ENCODE assay signal across 19 cellular contexts in genomic region chr10:114346176-114347031, GRCh38. TPM values are rescaled to one million over a fixed set of nuclear protein-coding genes. Genes with fewer than 3 reads are reported as not detected.
DNase-seq lines count a peak whose midpoint lies in the region; ATAC-seq and TF ChIP-seq lines count a peak whose summit lies in the region.
"Had no signal": no experiment of that assay in that cellular context is flagged by ENCODE, and none has a peak within 500 bp of the region (broad histone marks: within the 10 kb centered on the region; RNA-seq: fewer than 3 reads in every experiment).

No MANE protein-coding gene starts in this region.

- H3K27ac ChIP-seq in Panc1 (ENCODE audit: low read length) = peak overlapping the region; percentile 25; the same call in 1 of the 2 replicates
- peak overlapping the region in 3 of 4 donors; percentile 28 to 57 (median 56) for H3K27ac ChIP-seq in gastroesophageal sphincter
- H3K27ac ChIP-seq in trophoblast cell (ENCODE audit: low read depth, low read length) = peak overlapping the region; percentile 88
- H3K27ac ChIP-seq: left lung had no signal

- H2BK5ac ChIP-seq in trophoblast cell (ENCODE audit: low read depth, low read length, poor library complexity) = peak overlapping the region; percentile 16

- H4K12ac ChIP-seq in trophoblast cell (ENCODE audit: low read depth, low read length) = no peak overlapping the region

- in situ Hi-C loops in Panc1 (cut with HindIII; ENCODE audit: low pct_unique_long_range_greater_than_20kb, low sequenced_read_pairs) = no loop called here

- H4K91ac ChIP-seq in trophoblast cell (ENCODE audit: low read depth, low read length) = peak overlapping the region; percentile 85

- ATAC-seq in Panc1 (no peak), gastroesophageal sphincter (peak; percentile 42), HG03095 (IDR thresholded peaks at IDR 0.05; ENCODE audit: unreplicated experiment) (no peak), HG03108 (IDR thresholded peaks at IDR 0.05; ENCODE audit: unreplicated experiment) (no peak), GM19328 (IDR thresholded peaks at IDR 0.05; ENCODE audit: unreplicated experiment) (no peak)

- H3K9ac ChIP-seq in trophoblast cell (ENCODE audit: low read length) = no peak overlapping the region

- 71 to 80% methylated on average over 6 to 13 of the region's 19 CpGs for WGBS in gastroesophageal sphincter (ENCODE audit: low coverage in 1 of 2), 2 donors
- WGBS in trophoblast cell (ENCODE audit: extremely low coverage, insufficient coverage, insufficient read length) = no CpG with 5 or more reads among the region's 19 CpGs

- H3K9me3 ChIP-seq in Caco-2 = no peaks in the 10 kb centered on the region
- no peaks in the 10 kb centered on the region for H3K9me3 ChIP-seq in Panc1 (ENCODE audit: control insufficient read depth, insufficient read depth, low read depth, low read length)
- no peaks in the 10 kb centered on the region for H3K9me3 ChIP-seq in gastroesophageal sphincter
- H3K9me3 ChIP-seq in trophoblast cell (ENCODE audit: insufficient read depth, low read depth, low read length) = no peaks in the 10 kb centered on the region
- H3K9me3 ChIP-seq: adrenal gland, left lung had no signal

- intact Hi-C loops in Caco-2 (cut with micrococcal nuclease; ENCODE audit: unreplicated experiment) = no loop called here
- intact Hi-C loops in Panc1 (cut with micrococcal nuclease; ENCODE audit: unreplicated experiment) = no loop called here

- H3K4me1 ChIP-seq in Caco-2 (peaks cover 33% of the 10 kb centered on the region), Panc1 (ENCODE audit: control insufficient read depth, insufficient read depth, low read length) (peaks cover 58% of the 10 kb centered on the region), gastroesophageal sphincter (peaks cover 0 to 47% (median 0%) of the 10 kb centered on the region in 3 donors), trophoblast cell (ENCODE audit: control insufficient read depth in 1 of 2, insufficient read depth in 2 of 2, low read length in 2 of 2) (peaks cover 49 to 55% of the 10 kb centered on the region in 2 experiments)
- H3K4me1 ChIP-seq: adrenal gland had no signal

- peak overlapping the region; percentile 8 for H3K4me3 Mint-ChIP-seq in Caco-2 (ENCODE audit: unreplicated experiment)
- H3K4me3 Mint-ChIP-seq: activated T-cell treated with anti-CD3 and anti-CD28 coated beads, Interleukin-2, amount 50 U/mL, for 24 hours had no signal

- H3K79me2 ChIP-seq in trophoblast cell (ENCODE audit: control insufficient read depth, insufficient read depth, low read length, poor library complexity) = peaks cover 15% of the 10 kb centered on the region

- CTCF ChIA-PET in Caco-2 (lab: Charles Lee) (interaction anchor here (1.8 kb wide), 1 partner anchor 43 kb away, joined by 8 read pairs; no protein-coding TSS in a partner anchor), Panc1 (lab: Charles Lee) (no interaction called here)

- no peak overlapping the region for H3K27ac Mint-ChIP-seq in Caco-2 (ENCODE audit: unreplicated experiment)
- H3K27ac Mint-ChIP-seq: activated T-cell treated with anti-CD3 and anti-CD28 coated beads, Interleukin-2, amount 50 U/mL, for 24 hours had no signal

- H3K27me3 ChIP-seq in Caco-2 (replicated peaks; ENCODE audit: control insufficient read depth, insufficient read depth, low read length) (no peaks in the 10 kb centered on the region), Panc1 (ENCODE audit: control insufficient read depth, insufficient read depth, low read length) (no peaks in the 10 kb centered on the region), gastroesophageal sphincter (no peaks in the 10 kb centered on the region), trophoblast cell (ENCODE audit: insufficient read depth, low read length) (no peaks in the 10 kb centered on the region)
- H3K27me3 ChIP-seq: adrenal gland, left lung had no signal

- peak; percentile 45 to 66 for DNase-seq in Caco-2
- DNase-seq in Panc1 (ENCODE audit: low read depth, low spot score) = no peak
- DNase-seq in trophoblast cell = peak in 1 of 2 donors; percentile 57
- no peak for DNase-seq in stimulated activated naive CD4-positive, alpha-beta T cell (lab: John Stamatoyannopoulos, UW)
- DNase-seq: activated CD4-positive, alpha-beta T cell treated with anti-CD3 and anti-CD28 coated beads for 4 hours; activated T-cell treated with anti-CD3 and anti-CD28 coated beads, Interleukin-2, amount 50 U/mL, for 24 hours; DMS153; GOT3; KG1; left lung; NCI-H1694; NCI-H524 treated with DMSO at 0.1 percent for 48 hours; Right ventricle myocardium superior; T-helper 9 cell had no signal

- H3K27me3 Mint-ChIP-seq in Caco-2 (ENCODE audit: insufficient read depth, unreplicated experiment) = no peaks in the 10 kb centered on the region
- H3K27me3 Mint-ChIP-seq: activated T-cell treated with anti-CD3 and anti-CD28 coated beads, Interleukin-2, amount 50 U/mL, for 24 hours had no signal

- no peaks in the 10 kb centered on the region for H3K36me3 Mint-ChIP-seq in Caco-2 (ENCODE audit: insufficient read depth, unreplicated experiment)

- H2BK120ac ChIP-seq in trophoblast cell (ENCODE audit: insufficient read depth, low read length, poor library complexity) = peak overlapping the region; percentile 87

- H3K4me3 ChIP-seq in Caco-2 (ENCODE audit: low read depth, low read length) (no peak overlapping the region), Panc1 (ENCODE audit: low read depth in 2 of 2, low read length in 2 of 2) (no peak overlapping the region), gastroesophageal sphincter (no peak overlapping the region), trophoblast cell (ENCODE audit: low read depth, low read length) (no peak overlapping the region)
- H3K4me3 ChIP-seq: adrenal gland, left lung had no signal

- peak overlapping the region; percentile 5 for H3K4me2 ChIP-seq in trophoblast cell (ENCODE audit: low read length)

- POLR2A ChIA-PET in Caco-2 (lab: Charles Lee) = no interaction called here
- POLR2A ChIA-PET in Panc1 (lab: Charles Lee) = no interaction called here

- H3K18ac ChIP-seq in trophoblast cell (ENCODE audit: low read length) = peak overlapping the region; percentile 71

- TF ChIP-seq CTCF in Caco-2 (IDR thresholded peaks at IDR 0.05; ENCODE audit: insufficient read depth in 1 of 2, low read depth in 1 of 2, low read length in 1 of 2, severe bottlenecking in 1 of 2, unreplicated experiment in 1 of 2) (no peak), Panc1 (IDR thresholded peaks at IDR 0.05) (no peak), gastroesophageal sphincter (IDR thresholded peaks at IDR 0.05) (no peak)

- H3K36me3 ChIP-seq in Caco-2 (ENCODE audit: control insufficient read depth, insufficient read depth, low read length) (no peaks in the 10 kb centered on the region), Panc1 (ENCODE audit: control insufficient read depth, insufficient read depth, low read length) (no peaks in the 10 kb centered on the region), gastroesophageal sphincter (no peaks in the 10 kb centered on the region), trophoblast cell (ENCODE audit: control insufficient read depth in 1 of 2, insufficient read depth in 2 of 2, low read length in 2 of 2) (peaks cover 0 to 12% of the 10 kb centered on the region in 2 experiments)
- H3K36me3 ChIP-seq: adrenal gland, left lung had no signal

- peak overlapping the region; percentile 16 for H2BK12ac ChIP-seq in trophoblast cell (ENCODE audit: low read length)

- peaks cover 45% of the 10 kb centered on the region for H3K79me1 ChIP-seq in trophoblast cell (ENCODE audit: low read length)

- H3K14ac ChIP-seq in trophoblast cell (ENCODE audit: low read length) = peak overlapping the region; percentile 68

- no peak for TF ChIP-seq POLR2A in gastroesophageal sphincter (IDR thresholded peaks at IDR 0.05)

- BruUV-seq in Caco-2 (replicated peaks; lab: Mats Ljungman, UMichigan) (no TSS peak), Panc1 (replicated peaks; lab: Mats Ljungman, UMichigan) (no TSS peak)

- peak overlapping the region; percentile 25 for H3K4ac ChIP-seq in trophoblast cell (ENCODE audit: low read depth, low read length)

- TF ChIP-seq EP300 in gastroesophageal sphincter (IDR thresholded peaks at IDR 0.05) = no peak

- peak overlapping the region; percentile 52 for H4K8ac ChIP-seq in trophoblast cell (ENCODE audit: low read depth, low read length)

- peaks cover 40% of the 10 kb centered on the region for H3K4me1 Mint-ChIP-seq in Caco-2 (ENCODE audit: low read depth, unreplicated experiment)

- H2AK5ac ChIP-seq in trophoblast cell (ENCODE audit: low read length) = peak overlapping the region; percentile 56

- H3K23ac ChIP-seq in trophoblast cell (ENCODE audit: low read length) = no peak overlapping the region

- H3K9me3 Mint-ChIP-seq in Caco-2 (ENCODE audit: unreplicated experiment) = no peaks in the 10 kb centered on the region
- H3K9me3 Mint-ChIP-seq: activated T-cell treated with anti-CD3 and anti-CD28 coated beads, Interleukin-2, amount 50 U/mL, for 24 hours had no signal

- H2AFZ ChIP-seq in trophoblast cell (ENCODE audit: insufficient read depth, low read length, poor library complexity) = no peak overlapping the region

RNA-seq across cellular contexts. Expression of gene AFAP1L2, which starts 57.9 kb away (rescaled TPM):
- 2.3 and 2.6 TPM in 2 replicates for total RNA-seq in Caco-2 (2022)
- 170 TPM for total RNA-seq in Panc1 (2021; ENCODE audit: unreplicated experiment)
- polyA plus RNA-seq in Panc1 (2012; ENCODE audit: insufficient read length) = 113 TPM
- total RNA-seq in gastroesophageal sphincter = 10 to 100 TPM; 20.5 to 29.5 (median 23.9) TPM
- polyA plus RNA-seq in trophoblast cell (2013) = 41.9 and 43.1 TPM in 2 replicates

Comparison
In these comparisons a context has a peak if more than half of its experiments do, and no peak if none do; other contexts are left out.
1. DNase-seq: peak in Caco-2 (2 of 2); none in Panc1 (single experiment) and stimulated activated naive CD4-positive, alpha-beta T cell (0 of 6).
2. H3K27ac ChIP-seq: peak in every context shown above with its lines; median percentile 88 in trophoblast cell; 56 in gastroesophageal sphincter; 25 in Panc1.